ENCODE assay signal across 27 cellular contexts in genomic region chr11:82738116-82738515, GRCh38. TPM values are rescaled to one million over a fixed set of nuclear protein-coding genes. Genes with fewer than 3 reads are reported as not detected.
"Had no signal": no experiment of that assay in that cellular context is flagged by ENCODE, and none has a peak within 500 bp of the region (broad histone marks: within the 10 kb centered on the region; RNA-seq: fewer than 3 reads in every experiment).

No MANE protein-coding gene starts in this region.

- H3K36me3 Mint-ChIP-seq: stimulated activated memory B cell treated with anti-CD40 and anti-IgM and Interleukin-4, amounts not matched to agents 10 μg/mL and 1 μg/mL and 100 μg/mL, for 72 hours; type B pancreatic cell had no signal

- H3K27ac ChIP-seq: gastrocnemius medialis, hepatocyte, pancreas, prostate gland, uterus had no signal

- H2AFZ ChIP-seq: hepatocyte had no signal

- H3K4me1 Mint-ChIP-seq: activated T-helper 17 cell treated with anti-CD3 and anti-CD28 coated beads, Interleukin-2, amount 50 U/mL, for 72 hours; central memory CD8-positive, alpha-beta T cell; stimulated activated memory B cell treated with anti-CD40 and anti-IgM and Interleukin-4, amounts not matched to agents 10 μg/mL and 1 μg/mL and 100 μg/mL, for 72 hours; stimulated activated naive CD8-positive, alpha-beta T cell treated with anti-CD3 and anti-CD28 coated beads, Interleukin-15, amount 100 ng/mL, for 72 hours had no signal

- H3K9me3 ChIP-seq: gastrocnemius medialis, pancreas, prostate gland, uterus had no signal

- H3K9me3 Mint-ChIP-seq: activated CD8-positive, alpha-beta T cell treated with anti-CD3 and anti-CD28 coated beads for 36 hours; activated T-cell treated with anti-CD3 and anti-CD28 coated beads, Interleukin-2, amount 50 U/mL, for 4 hours; activated T-helper 17 cell treated with anti-CD3 and anti-CD28 coated beads, Interleukin-2, amount 50 U/mL, for 72 hours; central memory CD8-positive, alpha-beta T cell; nephron; stimulated activated memory B cell treated with anti-CD40 and anti-IgM and Interleukin-4, amounts not matched to agents 10 μg/mL and 1 μg/mL and 100 μg/mL, for 72 hours; stimulated activated naive CD8-positive, alpha-beta T cell treated with anti-CD3 and anti-CD28 coated beads, Interleukin-15, amount 100 ng/mL, for 72 hours; type B pancreatic cell had no signal

- ATAC-seq: activated CD8-positive, alpha-beta T cell treated with anti-CD3 and anti-CD28 coated beads for 36 hours; activated T-cell treated with anti-CD3 and anti-CD28 coated beads, Interleukin-2, amount 50 U/mL, for 4 hours; activated T-helper 17 cell treated with anti-CD3 and anti-CD28 coated beads, Interleukin-2, amount 50 U/mL, for 72 hours; gastrocnemius medialis; left cardiac atrium; pancreas; stimulated activated memory B cell treated with anti-CD40 and anti-IgM and Interleukin-4, amounts not matched to agents 10 μg/mL and 1 μg/mL and 100 μg/mL, for 72 hours; stimulated activated naive CD8-positive, alpha-beta T cell treated with anti-CD3 and anti-CD28 coated beads, Interleukin-15, amount 100 ng/mL, for 72 hours had no signal

- H3K4me2 ChIP-seq: hepatocyte, smooth muscle cell had no signal

- H3K79me2 ChIP-seq: hepatocyte had no signal

- H3K36me3 ChIP-seq: gastrocnemius medialis, pancreas, prostate gland, uterus had no signal

- H3K4me1 ChIP-seq: pancreas, prostate gland, uterus had no signal

- H3K27me3 ChIP-seq: pancreas, uterus had no signal

- H3K27ac Mint-ChIP-seq: activated B cell treated with CpG ODN at 0.5 μM for 24 hours; activated CD8-positive, alpha-beta T cell treated with anti-CD3 and anti-CD28 coated beads for 36 hours; activated T-helper 17 cell treated with anti-CD3 and anti-CD28 coated beads, Interleukin-2, amount 50 U/mL, for 72 hours; nephron; stimulated activated memory B cell treated with anti-CD40 and anti-IgM and Interleukin-4, amounts not matched to agents 10 μg/mL and 1 μg/mL and 100 μg/mL, for 72 hours; stimulated activated naive CD8-positive, alpha-beta T cell treated with anti-CD3 and anti-CD28 coated beads, Interleukin-15, amount 100 ng/mL, for 72 hours; type B pancreatic cell had no signal

- H3K4me3 Mint-ChIP-seq: activated B cell treated with CpG ODN at 0.5 μM for 24 hours; activated CD8-positive, alpha-beta T cell treated with anti-CD3 and anti-CD28 coated beads for 36 hours; activated T-cell treated with anti-CD3 and anti-CD28 coated beads, Interleukin-2, amount 50 U/mL, for 4 hours; activated T-helper 17 cell treated with anti-CD3 and anti-CD28 coated beads, Interleukin-2, amount 50 U/mL, for 72 hours; central memory CD8-positive, alpha-beta T cell; nephron; stimulated activated memory B cell treated with anti-CD40 and anti-IgM and Interleukin-4, amounts not matched to agents 10 μg/mL and 1 μg/mL and 100 μg/mL, for 72 hours; stimulated activated naive CD8-positive, alpha-beta T cell treated with anti-CD3 and anti-CD28 coated beads, Interleukin-15, amount 100 ng/mL, for 72 hours; type B pancreatic cell had no signal

- DNase-seq: activated B cell treated with CpG ODN at 0.5 μM for 24 hours; activated CD4-positive, alpha-beta T cell treated with anti-CD3 and anti-CD28 coated beads, Interleukin-2, amount 50 U/mL, for 1 hour; activated CD8-positive, alpha-beta T cell treated with anti-CD3 and anti-CD28 coated beads for 36 hours; activated gamma-delta T cell treated with Interleukin-2 at 50 U/mL for 16 hours; activated naive CD4-positive, alpha-beta T cell treated with anti-CD3 and anti-CD28 coated beads, Interleukin-2, amount 50 U/mL, for 16 hours; activated T-cell treated with anti-CD3 and anti-CD28 coated beads, Interleukin-2, amount 50 U/mL, for 4 hours; amniotic stem cell; dermis blood vessel endothelial cell; effector memory CD4-positive, alpha-beta T cell; gastrocnemius medialis; left cardiac atrium; mammary epithelial cell; pancreas; stimulated activated CD4-positive, alpha-beta T cell treated with anti-CD3 and anti-CD28 coated beads, Interleukin-1b, Interleukin-23, amount 100 ng/mL, for 48 hours; stimulated activated CD4-positive, alpha-beta T cell treated with anti-CD3 and anti-CD28 coated beads, Interleukin-4, amount 100 ng/mL, for 4 hours; stimulated activated CD8-positive, alpha-beta memory T cell treated with anti-CD3 and anti-CD28 coated beads, Interleukin-4, amount 100 ng/mL, for 48 hours; stimulated activated naive CD8-positive, alpha-beta T cell treated with anti-CD3 and anti-CD28 coated beads, Interleukin-15, amount 100 ng/mL, for 72 hours; substantia nigra; uterus had no signal

- H3K4me3 ChIP-seq: gastrocnemius medialis, hepatocyte, pancreas, prostate gland, smooth muscle cell, uterus had no signal

RNA-seq across cellular contexts. Expression of gene FAM181B, which starts 4.5 kb away (rescaled TPM):
- total RNA-seq: activated B cell treated with CpG ODN at 0.5 μM for 24 hours; activated CD8-positive, alpha-beta T cell treated with anti-CD3 and anti-CD28 coated beads for 36 hours; activated T-cell treated with anti-CD3 and anti-CD28 coated beads, Interleukin-2, amount 50 U/mL, for 4 hours; activated T-helper 17 cell treated with anti-CD3 and anti-CD28 coated beads, Interleukin-2, amount 50 U/mL, for 72 hours; smooth muscle cell had no signal
- polyA plus RNA-seq: smooth muscle cell had no signal
